In genomic region chr18:56233595-56233994, GRCh38 we compare ENCODE assay signal across 12 cellular contexts.
A peak's percentile ranks its signal among the peaks of the same experiment; 100 is the strongest.
DNase-seq lines count a peak whose midpoint lies in the region; ATAC-seq and TF ChIP-seq lines count a peak whose summit lies in the region.
"Had no signal": no experiment of that assay in that cellular context is flagged by ENCODE, and none has a peak within 500 bp of the region (broad histone marks: within the 10 kb centered on the region; RNA-seq: fewer than 3 reads in every experiment).

No MANE protein-coding gene starts in this region.

- no peak for TF ChIP-seq POLR2A in adrenal gland (IDR thresholded peaks at IDR 0.05)

- H3K4me3 ChIP-seq in adrenal gland (no peak overlapping the region), skeletal muscle cell (ENCODE audit: low read depth, low read length) (no peak overlapping the region)

- H3K27ac ChIP-seq in adrenal gland, result peak overlapping the region in 4 of 5 donors; percentile 27 to 69 (median 52)

- H3K36me3 Mint-ChIP-seq in T-cell, result no peaks in the 10 kb centered on the region
- H3K36me3 Mint-ChIP-seq: natural killer cell had no signal

- no peaks in the 10 kb centered on the region for H3K36me3 ChIP-seq in adrenal gland (replicated peaks in 1 of 2)

- peak; percentile 56 for DNase-seq in GM04503 (ENCODE audit: low read depth)
- peak; percentile 42 to 69 (median 68) for DNase-seq in adrenal gland
- DNase-seq in fibroblast of the conjunctiva (ENCODE audit: low read depth), result peak; percentile 66
- peak; percentile 72 for DNase-seq in skeletal muscle cell (ENCODE audit: low read depth)
- DNase-seq in T-cell, result no peak
- DNase-seq in NCI-H2196 (lab: John Stamatoyannopoulos, UW; ENCODE audit: unreplicated experiment), result no peak
- DNase-seq in DMS79 treated with DMSO at 0.1 percent for 48 hours (lab: John Stamatoyannopoulos, UW), result no peak
- DNase-seq: Calu3; MM.1S; natural killer cell; stimulated activated CD4-positive, alpha-beta T cell treated with anti-CD3 and anti-CD28 coated beads, Interleukin-4, amount 100 ng/mL, for 24 hours had no signal

- no peak for ATAC-seq in T-cell (replicated peaks in 1 of 4)
- no peak for ATAC-seq in GM19023 (IDR thresholded peaks at IDR 0.05; ENCODE audit: unreplicated experiment)
- ATAC-seq: natural killer cell had no signal

- peaks cover 2 to 25% (median 21%) of the 10 kb centered on the region in 3 donors for H3K9me3 Mint-ChIP-seq in T-cell

- no peaks in the 10 kb centered on the region for H3K9me3 ChIP-seq in adrenal gland (replicated peaks in 1 of 3)

- no peak overlapping the region for H3K4me3 Mint-ChIP-seq in T-cell
- H3K4me3 Mint-ChIP-seq: natural killer cell had no signal

- H3K27me3 ChIP-seq in adrenal gland, result no peaks in the 10 kb centered on the region

- CTCF ChIA-PET in T-cell (lab: Charles Lee), result no interaction called here

- WGBS in adrenal gland, 4 donors, result 27 to 31% (median 29%) methylated on average over 2 of the region's 2 CpGs

- no peak for TF ChIP-seq CTCF in adrenal gland (IDR thresholded peaks at IDR 0.05)

- H3K4me1 ChIP-seq in adrenal gland (replicated peaks in 1 of 2), result peaks cover 4 to 6% of the 10 kb centered on the region in 2 donors

- peaks cover 0 to 3% (median 0%) of the 10 kb centered on the region in 3 donors for H3K4me1 Mint-ChIP-seq in T-cell
- H3K4me1 Mint-ChIP-seq: natural killer cell had no signal

- peaks cover 4% of the 10 kb centered on the region in 2 donors for H3K27me3 Mint-ChIP-seq in T-cell

- POLR2A ChIA-PET in T-cell (lab: Charles Lee), result no interaction called here

- intact Hi-C loops in adrenal gland (cut with DNase I), result no loop called here

- H3K27ac Mint-ChIP-seq in T-cell, result no peak overlapping the region
- H3K27ac Mint-ChIP-seq: natural killer cell had no signal

Comparison
In these comparisons a context has a peak if more than half of its experiments do, and no peak if none do; other contexts are left out.
1. DNase-seq: peak in GM04503 (single experiment), adrenal gland (7 of 7), fibroblast of the conjunctiva (single experiment) and skeletal muscle cell (single experiment); none in T-cell (0 of 34), NCI-H2196 (single experiment) and DMS79 treated with DMSO at 0.1 percent for 48 hours (single experiment).